ENCODE assay signal across 8 cellular contexts in the genomic region with DNA sequence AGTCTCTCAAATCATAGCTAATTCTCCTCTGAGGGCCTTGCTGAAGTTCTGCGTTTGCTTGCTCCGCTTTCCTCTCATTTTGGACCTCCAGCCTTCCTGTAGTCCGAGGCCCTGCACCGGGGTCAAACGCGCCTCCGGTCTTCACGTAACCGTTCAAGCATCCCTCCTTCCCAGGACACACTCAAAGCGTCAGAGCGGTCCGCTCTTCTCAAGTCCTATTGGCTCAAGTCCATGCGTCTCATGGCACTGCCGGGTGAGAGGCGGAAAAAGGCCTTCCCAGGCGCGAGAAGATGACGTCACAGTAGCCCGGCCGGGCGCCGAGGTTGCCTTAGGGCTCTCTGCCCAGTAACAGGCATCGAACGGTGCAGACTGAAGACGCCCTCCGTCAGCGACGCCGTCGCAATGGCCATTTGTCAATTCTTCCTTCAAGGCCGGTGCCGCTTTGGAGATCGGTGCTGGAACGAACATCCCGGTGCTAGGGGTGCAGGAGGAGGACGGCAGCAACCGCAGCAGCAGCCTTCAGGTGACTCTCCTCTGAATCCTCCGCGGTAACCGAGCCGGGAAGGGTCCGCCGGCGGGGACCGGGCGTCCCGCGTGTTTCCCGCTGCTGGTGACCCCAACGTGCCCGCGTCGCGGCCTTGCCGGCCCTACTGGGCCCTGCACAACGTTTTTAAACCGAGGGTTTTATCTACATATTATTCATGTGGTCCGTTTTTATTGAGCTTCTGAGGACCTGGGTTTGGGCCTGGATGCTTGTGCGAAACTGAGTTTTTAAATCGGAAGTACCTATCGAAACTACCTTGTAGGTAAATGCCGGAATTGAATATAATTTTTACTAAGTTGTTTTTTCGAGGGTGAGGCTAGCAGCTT. TPM values are rescaled to one million over a fixed set of nuclear protein-coding genes. Genes with fewer than 3 reads are reported as not detected.
A peak's percentile ranks its signal among the peaks of the same experiment; 100 is the strongest.
DNase-seq lines count a peak whose midpoint lies in the region; ATAC-seq and TF ChIP-seq lines count a peak whose summit lies in the region.

A gene with protein sequence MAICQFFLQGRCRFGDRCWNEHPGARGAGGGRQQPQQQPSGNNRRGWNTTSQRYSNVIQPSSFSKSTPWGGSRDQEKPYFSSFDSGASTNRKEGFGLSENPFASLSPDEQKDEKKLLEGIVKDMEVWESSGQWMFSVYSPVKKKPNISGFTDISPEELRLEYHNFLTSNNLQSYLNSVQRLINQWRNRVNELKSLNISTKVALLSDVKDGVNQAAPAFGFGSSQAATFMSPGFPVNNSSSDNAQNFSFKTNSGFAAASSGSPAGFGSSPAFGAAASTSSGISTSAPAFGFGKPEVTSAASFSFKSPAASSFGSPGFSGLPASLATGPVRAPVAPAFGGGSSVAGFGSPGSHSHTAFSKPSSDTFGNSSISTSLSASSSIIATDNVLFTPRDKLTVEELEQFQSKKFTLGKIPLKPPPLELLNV (plus strand): TSS at position 365 of the 870 bp plus-strand sequence. CDS start 38 bp downstream, at position 403.

- POLR2A ChIA-PET in activated CD4-positive, alpha-beta memory T cell treated with anti-CD3 and anti-CD28 coated beads for 36 hours (lab: Charles Lee) = interaction anchor here (0.6 to 2.6 kb wide), 6 partner anchors 13 to 296 kb away, joined by 3 to 11 read pairs (median 4); a partner anchor contains a TSS

- intact Hi-C loops in activated CD4-positive, alpha-beta memory T cell treated with anti-CD3 and anti-CD28 coated beads for 36 hours (cut with micrococcal nuclease) = loop anchor here (1.0 to 10.0 kb wide), 11 partner anchors 77 to 498 kb away; a partner anchor contains a TSS
- intact Hi-C loops in dorsolateral prefrontal cortex (cut with DNase I) = loop anchor here (2.0 to 5.0 kb wide), 6 partner anchors 75 to 360 kb away; a partner anchor contains a TSS

- H3K4me1 Mint-ChIP-seq in activated CD4-positive, alpha-beta memory T cell treated with anti-CD3 and anti-CD28 coated beads for 36 hours (ENCODE audit: low read depth) = peaks cover 31% of the 10 kb centered on the region

- peak within 1 kb of the TSS; percentile 64 to 100 (median 90) for H3K4me3 ChIP-seq in dorsolateral prefrontal cortex
- peak within 1 kb of the TSS; percentile 76 to 94 (median 89) for H3K4me3 ChIP-seq in liver (ENCODE audit: low read depth in 1 of 3, low read length in 3 of 3)

- peaks cover 6 to 12% (median 8%) of the 10 kb centered on the region in 4 donors for H3K4me1 ChIP-seq in liver (ENCODE audit: control insufficient read depth in 4 of 4, insufficient read depth in 4 of 4, low read length in 3 of 4)

- under 1% methylated on average over 63 of the region's 63 CpGs for WGBS in liver

- ATAC-seq in GM19438 (IDR thresholded peaks at IDR 0.05; ENCODE audit: low read depth, unreplicated experiment) = peak; percentile 99
- peak; percentile 82 for ATAC-seq in HG03575 (IDR thresholded peaks at IDR 0.05; ENCODE audit: extremely low read depth, insufficient number of reproducible peaks, low FRiP score, unreplicated experiment)

- CTCF ChIA-PET in activated CD4-positive, alpha-beta memory T cell treated with anti-CD3 and anti-CD28 coated beads for 36 hours (lab: Charles Lee) = interaction anchor here (2.1 kb wide), 1 partner anchor 76 kb away, joined by 13 read pairs; no protein-coding TSS in a partner anchor

- H3K27me3 ChIP-seq in dorsolateral prefrontal cortex (no peaks in the 10 kb centered on the region), liver (ENCODE audit: control insufficient read depth in 4 of 4, insufficient read depth in 4 of 4, low read length in 3 of 4) (no peaks in the 10 kb centered on the region)

- H3K27me3 Mint-ChIP-seq in activated CD4-positive, alpha-beta memory T cell treated with anti-CD3 and anti-CD28 coated beads for 36 hours = no peaks in the 10 kb centered on the region

- H3K27ac Mint-ChIP-seq in activated CD4-positive, alpha-beta memory T cell treated with anti-CD3 and anti-CD28 coated beads for 36 hours = peak within 1 kb of the TSS; percentile 95

- no peaks in the 10 kb centered on the region for H3K9me3 ChIP-seq in liver (ENCODE audit: control insufficient read depth in 4 of 4, low read length in 3 of 4)

- peak in 37 of 56 donors; percentile 13 to 59 (median 24) for TF ChIP-seq CTCF in dorsolateral prefrontal cortex (IDR thresholded peaks at IDR 0.05 in 54 of 56, conservative IDR thresholded peaks at IDR 0.05 in 2 of 56; ENCODE audit: low read depth in 1 of 56, partially characterized antibody in 56 of 56)
- TF ChIP-seq CTCF in liver (IDR thresholded peaks at IDR 0.05; ENCODE audit: low read depth, low read length, missing input control) = no peak

- peak within 1 kb of the TSS; percentile 87 for H3K4me3 Mint-ChIP-seq in activated CD4-positive, alpha-beta memory T cell treated with anti-CD3 and anti-CD28 coated beads for 36 hours

- no peaks in the 10 kb centered on the region for H3K9me3 Mint-ChIP-seq in activated CD4-positive, alpha-beta memory T cell treated with anti-CD3 and anti-CD28 coated beads for 36 hours

- peak within 1 kb of the TSS; percentile 42 to 98 (median 89) for H3K27ac ChIP-seq in dorsolateral prefrontal cortex
- H3K27ac ChIP-seq in liver (ENCODE audit: low read depth in 1 of 2, low read length in 2 of 2) = peak within 1 kb of the TSS; percentile 85 to 89

- H3K36me3 ChIP-seq in liver (ENCODE audit: control insufficient read depth in 4 of 4, insufficient read depth in 3 of 4, low read depth in 1 of 4, low read length in 3 of 4) = peaks cover 0 to 5% (median 4%) of the 10 kb centered on the region in 4 donors

- peak; percentile 21 to 45 for TF ChIP-seq RAD21 in liver (IDR thresholded peaks at IDR 0.05)

- peak within 1 kb of the TSS; percentile 81 to 92 for H3K9ac ChIP-seq in liver (ENCODE audit: low read depth in 1 of 2, low read length in 2 of 2)

- H3K36me3 Mint-ChIP-seq in activated CD4-positive, alpha-beta memory T cell treated with anti-CD3 and anti-CD28 coated beads for 36 hours = peaks cover 12% of the 10 kb centered on the region

- DNase-seq in CD1c-positive myeloid dendritic cell (ENCODE audit: extremely low spot score) (peak; percentile 99), NCI-H82 treated with DMSO at 0.1 percent for 48 hours (lab: John Stamatoyannopoulos, UW; ENCODE audit: unreplicated experiment) (peak; percentile 95), dorsolateral prefrontal cortex (peak; percentile 86 to 94 (median 92))
- DNase-seq in activated CD4-positive, alpha-beta memory T cell treated with anti-CD3 and anti-CD28 coated beads for 36 hours = peak; percentile 99
- peak; percentile 96 for DNase-seq in stimulated activated CD4-positive, alpha-beta T cell treated with anti-CD3 and anti-CD28 coated beads, Interleukin-4, amount 100 ng/mL, for 24 hours

TF ChIP-seq in liver, 16 proteins besides CTCF, POLR2A, EP300 and RAD21 (continues in another document):
- peak in 1 of 2 donors; percentile 17 for TF ChIP-seq EGR1 (IDR thresholded peaks at IDR 0.05; ENCODE audit: low read depth in 2 of 2)
- peak; percentile 28 for TF ChIP-seq FOXA1 (IDR thresholded peaks at IDR 0.05)
- TF ChIP-seq SP1 (IDR thresholded peaks at IDR 0.05) = peak; percentile 75
- TF ChIP-seq, protein P1, sequence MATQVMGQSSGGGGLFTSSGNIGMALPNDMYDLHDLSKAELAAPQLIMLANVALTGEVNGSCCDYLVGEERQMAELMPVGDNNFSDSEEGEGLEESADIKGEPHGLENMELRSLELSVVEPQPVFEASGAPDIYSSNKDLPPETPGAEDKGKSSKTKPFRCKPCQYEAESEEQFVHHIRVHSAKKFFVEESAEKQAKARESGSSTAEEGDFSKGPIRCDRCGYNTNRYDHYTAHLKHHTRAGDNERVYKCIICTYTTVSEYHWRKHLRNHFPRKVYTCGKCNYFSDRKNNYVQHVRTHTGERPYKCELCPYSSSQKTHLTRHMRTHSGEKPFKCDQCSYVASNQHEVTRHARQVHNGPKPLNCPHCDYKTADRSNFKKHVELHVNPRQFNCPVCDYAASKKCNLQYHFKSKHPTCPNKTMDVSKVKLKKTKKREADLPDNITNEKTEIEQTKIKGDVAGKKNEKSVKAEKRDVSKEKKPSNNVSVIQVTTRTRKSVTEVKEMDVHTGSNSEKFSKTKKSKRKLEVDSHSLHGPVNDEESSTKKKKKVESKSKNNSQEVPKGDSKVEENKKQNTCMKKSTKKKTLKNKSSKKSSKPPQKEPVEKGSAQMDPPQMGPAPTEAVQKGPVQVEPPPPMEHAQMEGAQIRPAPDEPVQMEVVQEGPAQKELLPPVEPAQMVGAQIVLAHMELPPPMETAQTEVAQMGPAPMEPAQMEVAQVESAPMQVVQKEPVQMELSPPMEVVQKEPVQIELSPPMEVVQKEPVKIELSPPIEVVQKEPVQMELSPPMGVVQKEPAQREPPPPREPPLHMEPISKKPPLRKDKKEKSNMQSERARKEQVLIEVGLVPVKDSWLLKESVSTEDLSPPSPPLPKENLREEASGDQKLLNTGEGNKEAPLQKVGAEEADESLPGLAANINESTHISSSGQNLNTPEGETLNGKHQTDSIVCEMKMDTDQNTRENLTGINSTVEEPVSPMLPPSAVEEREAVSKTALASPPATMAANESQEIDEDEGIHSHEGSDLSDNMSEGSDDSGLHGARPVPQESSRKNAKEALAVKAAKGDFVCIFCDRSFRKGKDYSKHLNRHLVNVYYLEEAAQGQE (IDR thresholded peaks at IDR 0.05) = peak; percentile 55
- TF ChIP-seq RXRA (IDR thresholded peaks at IDR 0.05) = peak; percentile 78 to 84
- TF ChIP-seq HNF4A (conservative IDR thresholded peaks at IDR 0.05) = peak; percentile 52 to 54
- TF ChIP-seq NR2F2 (IDR thresholded peaks at IDR 0.05) = peak; percentile 87
- TF ChIP-seq, protein P2, sequence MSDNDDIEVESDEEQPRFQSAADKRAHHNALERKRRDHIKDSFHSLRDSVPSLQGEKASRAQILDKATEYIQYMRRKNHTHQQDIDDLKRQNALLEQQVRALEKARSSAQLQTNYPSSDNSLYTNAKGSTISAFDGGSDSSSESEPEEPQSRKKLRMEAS (IDR thresholded peaks at IDR 0.05) = peak; percentile 95
- TF ChIP-seq, protein P3, sequence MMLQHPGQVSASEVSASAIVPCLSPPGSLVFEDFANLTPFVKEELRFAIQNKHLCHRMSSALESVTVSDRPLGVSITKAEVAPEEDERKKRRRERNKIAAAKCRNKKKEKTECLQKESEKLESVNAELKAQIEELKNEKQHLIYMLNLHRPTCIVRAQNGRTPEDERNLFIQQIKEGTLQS (IDR thresholded peaks at IDR 0.05) = no peak
- no peak for TF ChIP-seq HNF4G (IDR thresholded peaks at IDR 0.05)

RNA-seq across cellular contexts. Expression of the gene that starts here (rescaled TPM):
- 10 to 100 TPM; 24.1 to 31.7 TPM for total RNA-seq in activated CD4-positive, alpha-beta memory T cell treated with anti-CD3 and anti-CD28 coated beads for 36 hours
- total RNA-seq in dorsolateral prefrontal cortex (10 to 100 TPM; 26.1 to 58.3 (median 39.5) TPM), liver (10 to 100 TPM; 24.4 to 35.8 TPM)
- 10 to 100 TPM; 11.9 to 12.2 TPM for polyA plus RNA-seq in liver

Comparison
In these comparisons a context has a peak if more than half of its experiments do, and no peak if none do; other contexts are left out.
1. Peak in every context shown above with its lines: DNase-seq, ATAC-seq, H3K4me3 ChIP-seq and H3K27ac ChIP-seq.